1 cellular context compared by ENCODE assay signal in the genomic region with DNA sequence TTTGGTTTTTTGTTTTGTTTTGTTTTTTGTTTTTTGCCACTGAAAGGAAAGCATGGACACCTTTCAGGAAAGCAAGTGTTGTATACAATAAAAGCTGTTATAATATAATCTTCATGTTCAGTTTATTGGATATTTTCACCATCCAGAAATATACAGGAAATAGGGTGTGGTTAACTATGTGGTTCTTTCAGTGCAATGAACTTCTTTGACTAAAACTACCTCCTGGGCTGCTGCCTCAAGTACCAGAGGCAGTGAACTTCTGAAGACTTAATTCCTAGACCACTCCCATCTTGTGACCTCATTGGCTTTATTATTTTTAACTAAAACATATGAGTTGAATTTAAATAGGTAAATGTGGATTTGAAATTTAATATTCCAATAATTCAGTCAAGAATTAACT.
TF ChIP-seq lines count a peak whose summit lies in the region.

No MANE protein-coding gene starts in this region.

TF ChIP-seq in K562, 482 proteins besides CTCF, POLR2A, EP300 and RAD21 (continued from another document):
- TF ChIP-seq ZNF316 (IDR thresholded peaks at IDR 0.05) (no peak), ZNF717 (CRISPR knock-in tag; IDR thresholded peaks at IDR 0.05) (no peak), TFAM (CRISPR knock-in tag; conservative IDR thresholded peaks at IDR 0.05) (no peak), SMARCA4 (IDR thresholded peaks at IDR 0.05) (no peak), CAMTA2 (CRISPR knock-in tag; conservative IDR thresholded peaks at IDR 0.05) (no peak), SP1 (CRISPR knock-in tag; IDR thresholded peaks at IDR 0.05) (no peak), NFATC3 (IDR thresholded peaks at IDR 0.05) (no peak), HDGF (IDR thresholded peaks at IDR 0.05) (no peak), ZNF140 (CRISPR knock-in tag; IDR thresholded peaks at IDR 0.05) (no peak), MAZ (CRISPR knock-in tag; conservative IDR thresholded peaks at IDR 0.05 in 1 of 2, IDR thresholded peaks at IDR 0.05 in 1 of 2) (no peak), ZZZ3 (IDR thresholded peaks at IDR 0.05) (no peak), NCOA1 (IDR thresholded peaks at IDR 0.05; ENCODE audit: low read depth) (no peak)
- TF ChIP-seq, protein P1, sequence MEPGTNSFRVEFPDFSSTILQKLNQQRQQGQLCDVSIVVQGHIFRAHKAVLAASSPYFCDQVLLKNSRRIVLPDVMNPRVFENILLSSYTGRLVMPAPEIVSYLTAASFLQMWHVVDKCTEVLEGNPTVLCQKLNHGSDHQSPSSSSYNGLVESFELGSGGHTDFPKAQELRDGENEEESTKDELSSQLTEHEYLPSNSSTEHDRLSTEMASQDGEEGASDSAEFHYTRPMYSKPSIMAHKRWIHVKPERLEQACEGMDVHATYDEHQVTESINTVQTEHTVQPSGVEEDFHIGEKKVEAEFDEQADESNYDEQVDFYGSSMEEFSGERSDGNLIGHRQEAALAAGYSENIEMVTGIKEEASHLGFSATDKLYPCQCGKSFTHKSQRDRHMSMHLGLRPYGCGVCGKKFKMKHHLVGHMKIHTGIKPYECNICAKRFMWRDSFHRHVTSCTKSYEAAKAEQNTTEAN (CRISPR knock-in tag; IDR thresholded peaks at IDR 0.05), result no peak
- TF ChIP-seq, protein P2, sequence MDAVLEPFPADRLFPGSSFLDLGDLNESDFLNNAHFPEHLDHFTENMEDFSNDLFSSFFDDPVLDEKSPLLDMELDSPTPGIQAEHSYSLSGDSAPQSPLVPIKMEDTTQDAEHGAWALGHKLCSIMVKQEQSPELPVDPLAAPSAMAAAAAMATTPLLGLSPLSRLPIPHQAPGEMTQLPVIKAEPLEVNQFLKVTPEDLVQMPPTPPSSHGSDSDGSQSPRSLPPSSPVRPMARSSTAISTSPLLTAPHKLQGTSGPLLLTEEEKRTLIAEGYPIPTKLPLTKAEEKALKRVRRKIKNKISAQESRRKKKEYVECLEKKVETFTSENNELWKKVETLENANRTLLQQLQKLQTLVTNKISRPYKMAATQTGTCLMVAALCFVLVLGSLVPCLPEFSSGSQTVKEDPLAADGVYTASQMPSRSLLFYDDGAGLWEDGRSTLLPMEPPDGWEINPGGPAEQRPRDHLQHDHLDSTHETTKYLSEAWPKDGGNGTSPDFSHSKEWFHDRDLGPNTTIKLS (IDR thresholded peaks at IDR 0.05; ENCODE audit: borderline replicate concordance, low read depth), result no peak
- TF ChIP-seq, protein P3, sequence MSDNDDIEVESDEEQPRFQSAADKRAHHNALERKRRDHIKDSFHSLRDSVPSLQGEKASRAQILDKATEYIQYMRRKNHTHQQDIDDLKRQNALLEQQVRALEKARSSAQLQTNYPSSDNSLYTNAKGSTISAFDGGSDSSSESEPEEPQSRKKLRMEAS (CRISPR knock-in tag; IDR thresholded peaks at IDR 0.05), result no peak
